ENCODE assay signal across 25 cellular contexts in the genomic region with DNA sequence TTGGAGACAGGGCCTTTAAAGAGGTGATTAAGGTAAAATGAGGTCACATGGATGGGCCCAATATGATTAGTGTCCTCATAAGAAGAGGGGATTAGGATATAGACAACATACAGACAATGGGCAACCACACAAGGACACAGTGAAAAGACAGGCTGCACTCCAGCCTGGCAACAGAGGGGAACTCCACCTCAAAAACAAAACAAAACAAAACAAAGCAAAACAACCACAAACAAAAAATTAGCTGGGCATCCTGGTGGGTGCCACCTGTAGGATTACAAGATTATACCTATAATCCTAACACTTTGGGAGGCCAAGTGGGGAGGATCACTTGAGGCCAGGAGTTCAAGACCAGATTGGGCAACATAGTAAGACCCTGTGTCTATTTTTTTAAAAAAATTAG. TPM values are rescaled to one million over a fixed set of nuclear protein-coding genes. Genes with fewer than 3 reads are reported as not detected.
DNase-seq lines count a peak whose midpoint lies in the region; ATAC-seq and TF ChIP-seq lines count a peak whose summit lies in the region.
"Had no signal": no experiment of that assay in that cellular context is flagged by ENCODE, and none has a peak within 500 bp of the region (broad histone marks: within the 10 kb centered on the region; RNA-seq: fewer than 3 reads in every experiment).

No MANE protein-coding gene starts in this region.

- H3K4me3 ChIP-seq in SU-DHL-6 (ENCODE audit: insufficient read depth, low read length, poor library complexity, severe bottlenecking) (no peak overlapping the region), A673 (ENCODE audit: low read depth, low read length, poor library complexity, severe bottlenecking) (no peak overlapping the region)
- H3K4me3 ChIP-seq: colonic mucosa, HAP-1, heart right ventricle, MG63, mucosa of descending colon, PC-9, transverse colon had no signal

- H3K27me3 Mint-ChIP-seq in stimulated activated naive CD8-positive, alpha-beta T cell treated with anti-CD3 and anti-CD28 coated beads, Interleukin-15, Interleukin-2, amounts not matched to agents 100 ng/mL and 50 ng/mL, for 24 hours = no peaks in the 10 kb centered on the region
- H3K27me3 Mint-ChIP-seq in memory B cell = no peaks in the 10 kb centered on the region

- peaks cover 6% of the 10 kb centered on the region for H3K36me3 Mint-ChIP-seq in stimulated activated naive CD8-positive, alpha-beta T cell treated with anti-CD3 and anti-CD28 coated beads, Interleukin-15, Interleukin-2, amounts not matched to agents 100 ng/mL and 50 ng/mL, for 24 hours (ENCODE audit: low read depth)
- no peaks in the 10 kb centered on the region for H3K36me3 Mint-ChIP-seq in memory B cell
- H3K36me3 Mint-ChIP-seq: immature natural killer cell had no signal

- CTCF ChIA-PET in A673 (lab: Charles Lee) = no interaction called here

- no peaks in the 10 kb centered on the region for H3K36me3 ChIP-seq in SU-DHL-6 (ENCODE audit: low read length)
- no peaks in the 10 kb centered on the region for H3K36me3 ChIP-seq in A673 (ENCODE audit: insufficient read depth, low read length, poor library complexity, severe bottlenecking)
- H3K36me3 ChIP-seq: BE2C, colonic mucosa, heart right ventricle, transverse colon had no signal

- no peaks in the 10 kb centered on the region for H4K20me1 ChIP-seq in SU-DHL-6 (ENCODE audit: low read depth, low read length)

- H3F3A ChIP-seq in SU-DHL-6 (ENCODE audit: insufficient read depth) = peaks cover 61% of the 10 kb centered on the region

- H3K9me3 Mint-ChIP-seq in stimulated activated naive CD8-positive, alpha-beta T cell treated with anti-CD3 and anti-CD28 coated beads, Interleukin-15, Interleukin-2, amounts not matched to agents 100 ng/mL and 50 ng/mL, for 24 hours = no peaks in the 10 kb centered on the region
- H3K9me3 Mint-ChIP-seq in memory B cell = no peaks in the 10 kb centered on the region

- TF ChIP-seq CTCF in SU-DHL-6 (IDR thresholded peaks at IDR 0.05; ENCODE audit: insufficient read depth, low read length, poor library complexity, severe bottlenecking) (no peak), A673 (conservative IDR thresholded peaks at IDR 0.05; ENCODE audit: low read depth, low read length) (no peak)

- no peak overlapping the region for H3K4me2 ChIP-seq in SU-DHL-6 (ENCODE audit: low read depth, low read length, poor library complexity, severe bottlenecking)
- H3K4me2 ChIP-seq: PC-9 had no signal

- no peaks in the 10 kb centered on the region for H3K9me3 ChIP-seq in SU-DHL-6 (ENCODE audit: insufficient read depth, low read length)
- H3K9me3 ChIP-seq in A673 (ENCODE audit: low read depth, low read length, poor library complexity, severe bottlenecking) = no peaks in the 10 kb centered on the region
- H3K9me3 ChIP-seq: BE2C, colonic mucosa, HAP-1, heart right ventricle, MG63, mucosa of descending colon, transverse colon had no signal

- peak overlapping the region; percentile 58 for H3K27ac Mint-ChIP-seq in stimulated activated naive CD8-positive, alpha-beta T cell treated with anti-CD3 and anti-CD28 coated beads, Interleukin-15, Interleukin-2, amounts not matched to agents 100 ng/mL and 50 ng/mL, for 24 hours
- peak overlapping the region; percentile 93 for H3K27ac Mint-ChIP-seq in memory B cell

- H3K4me3 Mint-ChIP-seq in stimulated activated naive CD8-positive, alpha-beta T cell treated with anti-CD3 and anti-CD28 coated beads, Interleukin-15, Interleukin-2, amounts not matched to agents 100 ng/mL and 50 ng/mL, for 24 hours = no peak overlapping the region
- H3K4me3 Mint-ChIP-seq in memory B cell = no peak overlapping the region

- no peaks in the 10 kb centered on the region for H3K9me2 ChIP-seq in SU-DHL-6 (replicated peaks; ENCODE audit: insufficient read depth, low read length)

- H3K79me2 ChIP-seq in SU-DHL-6 (ENCODE audit: insufficient read depth, low read length) = peaks cover 1% of the 10 kb centered on the region

- no peak for ATAC-seq in stimulated activated naive CD8-positive, alpha-beta T cell treated with anti-CD3 and anti-CD28 coated beads, Interleukin-15, Interleukin-2, amounts not matched to agents 100 U/mL and 50 U/mL, for 24 hours
- ATAC-seq in memory B cell (ENCODE audit: low read depth) = no peak
- ATAC-seq in HG03280 (IDR thresholded peaks at IDR 0.05; ENCODE audit: unreplicated experiment) = no peak
- ATAC-seq: heart right ventricle, left ventricle myocardium superior, mucosa of descending colon had no signal

- DNase-seq in stimulated activated naive CD8-positive, alpha-beta T cell treated with anti-CD3 and anti-CD28 coated beads, Interleukin-15, Interleukin-2, amounts not matched to agents 100 U/mL and 50 U/mL, for 24 hours = no peak
- DNase-seq in memory B cell (ENCODE audit: low spot score in 2 of 2) (peak in 1 of 2 donors; percentile 32), A673 (ENCODE audit: low spot score) (no peak), HPDE6-E6E7 (ENCODE audit: extremely low spot score) (no peak)
- DNase-seq: activated CD4-positive, CD25-positive, alpha-beta regulatory T cell treated with anti-CD3 and anti-CD28 coated beads, Interleukin-2, amount 50 U/mL, for 72 hours; activated T-cell treated with anti-CD3 and anti-CD28 coated beads for 4 hours; BE2C; colonic mucosa; DMS 273 treated with DMSO at 0.1 percent for 48 hours; heart right ventricle; immature natural killer cell; left ventricle myocardium superior; MG63; mucosa of descending colon; NCI-H774; occipital lobe; PC-9; stimulated activated CD4-positive, alpha-beta T cell treated with anti-CD3 and anti-CD28 coated beads, Interleukin-15, amount 100 ng/mL, for 24 hours; stimulated activated naive CD4-positive, alpha-beta T cell treated with Interleukin-2 at 50 U/mL for 16 hours; T1000; transverse colon had no signal

- H3K27ac ChIP-seq in SU-DHL-6 (ENCODE audit: low read depth, low read length) (peak overlapping the region; percentile 31; the same call in 1 of the 2 replicates), A673 (ENCODE audit: low read depth, low read length, poor library complexity, severe bottlenecking) (no peak overlapping the region)
- H3K27ac ChIP-seq: colonic mucosa, PC-9, transverse colon had no signal

- POLR2A ChIA-PET in A673 (lab: Charles Lee; ENCODE audit: low non-redundant PET) = no interaction called here

- no peak overlapping the region for H3K9ac ChIP-seq in SU-DHL-6 (ENCODE audit: low read length)

- H2AFZ ChIP-seq in SU-DHL-6 (ENCODE audit: low read depth, low read length, severe bottlenecking) = no peak overlapping the region
- H2AFZ ChIP-seq: PC-9 had no signal

- peaks cover 49% of the 10 kb centered on the region for H3K4me1 Mint-ChIP-seq in stimulated activated naive CD8-positive, alpha-beta T cell treated with anti-CD3 and anti-CD28 coated beads, Interleukin-15, Interleukin-2, amounts not matched to agents 100 ng/mL and 50 ng/mL, for 24 hours (ENCODE audit: low read depth)
- H3K4me1 Mint-ChIP-seq in memory B cell = peaks cover 17% of the 10 kb centered on the region

- intact Hi-C loops in A673 (cut with micrococcal nuclease; ENCODE audit: unreplicated experiment) = no loop called here

- BruUV-seq in A673 (replicated peaks; lab: Mats Ljungman, UMichigan) = no TSS peak

- peaks cover 6% of the 10 kb centered on the region for H3K4me1 ChIP-seq in A673 (ENCODE audit: insufficient read depth, low read length, poor library complexity, severe bottlenecking)
- H3K4me1 ChIP-seq: BE2C, colonic mucosa had no signal

- H3K27me3 ChIP-seq in SU-DHL-6 (ENCODE audit: low read length) = no peaks in the 10 kb centered on the region
- H3K27me3 ChIP-seq in A673 (replicated peaks; ENCODE audit: insufficient read depth, low read depth, low read length, poor library complexity) = peaks cover 4% of the 10 kb centered on the region
- H3K27me3 ChIP-seq: BE2C, colonic mucosa, heart right ventricle, MG63, transverse colon had no signal

RNA-seq across cellular contexts. Expression of gene MDM4, which starts 4.8 kb away (rescaled TPM):
- 71.3 and 86.1 TPM in 2 replicates for total RNA-seq in A673 (2021)

RNA-seq across cellular contexts. Expression of gene PIK3C2B, which starts 16.8 kb away (rescaled TPM):
- 18.0 and 25.5 TPM in 2 replicates for total RNA-seq in A673 (2021)
